In genomic region chr19:18229474-18229873, GRCh38 we compare ENCODE assay signal across 9 cellular contexts. TPM values are rescaled to one million over a fixed set of nuclear protein-coding genes. Genes with fewer than 3 reads are reported as not detected.
DNase-seq lines count a peak whose midpoint lies in the region; ATAC-seq, FAIRE-seq and TF ChIP-seq lines count a peak whose summit lies in the region.
"Had no signal": no experiment of that assay in that cellular context is flagged by ENCODE, and none has a peak within 500 bp of the region (broad histone marks: within the 10 kb centered on the region; RNA-seq: fewer than 3 reads in every experiment).

No MANE protein-coding gene starts in this region.

- no peaks in the 10 kb centered on the region for H4K20me1 ChIP-seq in MM.1S (ENCODE audit: insufficient read depth, low read length)
- no peaks in the 10 kb centered on the region for H4K20me1 ChIP-seq in H1 (replicated peaks in 1 of 2; ENCODE audit: control insufficient read depth in 1 of 2, insufficient read depth in 2 of 2, low read length in 2 of 2)

- H3K79me2 ChIP-seq in MM.1S (ENCODE audit: low read length) (no peaks in the 10 kb centered on the region), H1 (ENCODE audit: control insufficient read depth in 1 of 2, insufficient read depth in 2 of 2, low read length in 2 of 2) (no peaks in the 10 kb centered on the region)

- H3K4me2 ChIP-seq in MM.1S (ENCODE audit: low read depth, low read length): no peak overlapping the region
- no peak overlapping the region for H3K4me2 ChIP-seq in H1 (ENCODE audit: insufficient read depth in 1 of 2, low read depth in 2 of 2, low read length in 2 of 2)

- no peaks in the 10 kb centered on the region for H3K9me2 ChIP-seq in MM.1S (replicated peaks; ENCODE audit: insufficient read depth, low read length)

- no peak overlapping the region for H3K14ac ChIP-seq in H1 (ENCODE audit: insufficient read length)

- H3K9me3 ChIP-seq in MM.1S (replicated peaks; ENCODE audit: insufficient read depth, low read length) (no peaks in the 10 kb centered on the region), H1 (ENCODE audit: insufficient read depth in 2 of 2, low read depth in 1 of 2, low read length in 1 of 2) (no peaks in the 10 kb centered on the region)

- CTCF ChIA-PET in H1 (lab: Charles Lee; ENCODE audit: partially characterized antibody): interaction anchor here (0.9 to 10.1 kb wide), 4 partner anchors 15 to 26 kb away, joined by 3 to 140 read pairs (median 42); partner anchors contain the start of gene RAB3A

- DNase-seq in GM06990 (ENCODE audit: extremely low read depth, insufficient read length) (no peak), MM.1S (no peak), H1 (ENCODE audit: low read depth in 1 of 2, low spot score in 2 of 2) (no peak), progenitor cell of endocrine pancreas (ENCODE audit: low spot score, unreplicated experiment) (no peak), AG08396 (ENCODE audit: low spot score) (no peak), SW480 (ENCODE audit: low spot score) (no peak)
- no peak for DNase-seq in stimulated activated CD4-positive, alpha-beta T cell treated with anti-CD3 and anti-CD28 coated beads, Interleukin-1b, Interleukin-23, amount 100 ng/mL, for 48 hours
- DNase-seq: T-helper 17 cell had no signal

- H3K9ac ChIP-seq in MM.1S (ENCODE audit: low read length) (no peak overlapping the region), H1 (replicated peaks in 1 of 4; ENCODE audit: extremely low read depth in 1 of 4, low read depth in 3 of 4, low read length in 3 of 4) (no peak overlapping the region)

- no peak overlapping the region for H4K5ac ChIP-seq in H1 (ENCODE audit: insufficient read length, low read depth, low read length)

- no peak overlapping the region; the same call in 1 of the 2 replicates for H2BK20ac ChIP-seq in H1 (ENCODE audit: low read length)

- H2BK15ac ChIP-seq in H1 (ENCODE audit: low read length): 0 out of 2 replicates have a peak overlapping the region, but pooled peaks have one; percentile 46

- TF ChIP-seq EP300 in H1 (IDR thresholded peaks at IDR 0.05; ENCODE audit: borderline replicate concordance in 1 of 2, low read depth in 2 of 2, low read length in 2 of 2): no peak

- H3K23ac ChIP-seq in H1 (ENCODE audit: insufficient read length): no peak overlapping the region

- H3K23me2 ChIP-seq in H1 (ENCODE audit: low read depth, low read length): peaks cover 15% of the 10 kb centered on the region

- H3K27ac Mint-ChIP-seq in progenitor cell of endocrine pancreas: no peak overlapping the region
- H3K27ac Mint-ChIP-seq: T-helper 17 cell had no signal

- peaks cover 59% of the 10 kb centered on the region for H3K27me3 Mint-ChIP-seq in progenitor cell of endocrine pancreas

- H3K4me3 ChIP-seq in GM06990 (replicated peaks; ENCODE audit: low read depth, low read length) (no peak overlapping the region), MM.1S (ENCODE audit: low read length) (no peak overlapping the region), H1 (ENCODE audit: extremely low read depth in 1 of 4, insufficient read depth in 2 of 4, low read depth in 3 of 4, low read length in 4 of 4) (no peak overlapping the region)

- no peak overlapping the region for H3K4me3 Mint-ChIP-seq in progenitor cell of endocrine pancreas (ENCODE audit: low read depth)
- H3K4me3 Mint-ChIP-seq: T-helper 17 cell had no signal

- H3K27ac ChIP-seq in MM.1S (ENCODE audit: low read length) (no peak overlapping the region), H1 (ENCODE audit: low read depth, low read length) (no peak overlapping the region)

- no peak for ATAC-seq in HG03354 (IDR thresholded peaks at IDR 0.05; ENCODE audit: poor library complexity, severe bottlenecking, unreplicated experiment)
- ATAC-seq: T-helper 17 cell had no signal

- no peak overlapping the region for H3K4ac ChIP-seq in H1 (replicated peaks; ENCODE audit: insufficient read length, low read depth, low read length)

- peaks cover 5% of the 10 kb centered on the region for H3K4me1 Mint-ChIP-seq in progenitor cell of endocrine pancreas (ENCODE audit: low read depth)

- FAIRE-seq in H1 (lab: Jason Lieb, UNC): no peak

- POLR2A ChIA-PET in H1 (lab: Charles Lee; ENCODE audit: partially characterized antibody): no interaction called here

- peak overlapping the region; percentile 18; the same call in 1 of the 2 replicates for H2BK5ac ChIP-seq in H1 (ENCODE audit: low read depth, low read length)

- peak; percentile 60 for TF ChIP-seq CTCF in GM06990 (IDR thresholded peaks at IDR 0.05; ENCODE audit: insufficient read depth, low read length, poor library complexity, severe bottlenecking)
- peak; percentile 49 for TF ChIP-seq CTCF in MM.1S (IDR thresholded peaks at IDR 0.05; ENCODE audit: low read length)
- TF ChIP-seq CTCF in H1 (IDR thresholded peaks at IDR 0.05; ENCODE audit: control extremely low read depth in 1 of 3, insufficient read depth in 1 of 3, low read depth in 1 of 3, low read length in 3 of 3): peak; percentile 41 to 61 (median 46)
- peak; percentile 47 for TF ChIP-seq CTCF in progenitor cell of endocrine pancreas (IDR thresholded peaks at IDR 0.05; ENCODE audit: unreplicated experiment)

- H2BK12ac ChIP-seq in H1 (ENCODE audit: low read depth, low read length): no peak overlapping the region

- H3K36me3 Mint-ChIP-seq in progenitor cell of endocrine pancreas (ENCODE audit: insufficient read depth): no peaks in the 10 kb centered on the region

- peak overlapping the region; percentile 25 for H4K91ac ChIP-seq in H1 (replicated peaks; ENCODE audit: insufficient read length, low read length)

- no peak overlapping the region for H2BK120ac ChIP-seq in H1 (replicated peaks; ENCODE audit: low read depth, low read length)

- H3K36me3 ChIP-seq in GM06990 (ENCODE audit: control insufficient read depth, insufficient read depth, low read length) (no peaks in the 10 kb centered on the region), MM.1S (replicated peaks; ENCODE audit: insufficient read depth, low read length) (no peaks in the 10 kb centered on the region), H1 (ENCODE audit: control insufficient read depth in 2 of 4, insufficient read depth in 4 of 4, low read length in 3 of 4) (no peaks in the 10 kb centered on the region)

- H4K8ac ChIP-seq in H1 (ENCODE audit: extremely low read depth, insufficient read depth, low read length): no peak overlapping the region

- TF ChIP-seq POLR2A in H1 (IDR thresholded peaks at IDR 0.05; ENCODE audit: control extremely low read depth in 1 of 2, low read depth in 2 of 2, low read length in 2 of 2): no peak

- peaks cover 1% of the 10 kb centered on the region for H3K27me3 ChIP-seq in GM06990 (replicated peaks; ENCODE audit: control insufficient read depth, insufficient read depth, low read length)
- peaks cover 59% of the 10 kb centered on the region for H3K27me3 ChIP-seq in MM.1S (replicated peaks; ENCODE audit: insufficient read depth, low read length)
- H3K27me3 ChIP-seq in H1 (replicated peaks in 1 of 4; ENCODE audit: control insufficient read depth in 3 of 4, extremely low read depth in 1 of 4, insufficient read depth in 3 of 4, low read length in 3 of 4): peaks cover 10 to 23% (median 17%) of the 10 kb centered on the region in 4 experiments

- no peaks in the 10 kb centered on the region for H3K4me1 ChIP-seq in MM.1S (ENCODE audit: low read length)
- H3K4me1 ChIP-seq in H1 (replicated peaks in 1 of 4; ENCODE audit: control insufficient read depth in 3 of 4, insufficient read depth in 4 of 4, low read length in 3 of 4): peaks cover 6 to 27% (median 23%) of the 10 kb centered on the region in 4 experiments

- H3K79me1 ChIP-seq in H1 (ENCODE audit: low read depth, low read length): no peaks in the 10 kb centered on the region

- TF ChIP-seq RAD21 in H1 (IDR thresholded peaks at IDR 0.05 in 1 of 2, conservative IDR thresholded peaks at IDR 0.05 in 1 of 2; ENCODE audit: low read depth in 2 of 2, low read length in 2 of 2): peak in 1 of 2 experiments; percentile 46; a peak in 2 of 4 replicates

- H3K18ac ChIP-seq in H1 (ENCODE audit: extremely low read depth, low read length): no peak overlapping the region; the same call in 1 of the 2 replicates

- peaks cover 3% of the 10 kb centered on the region for H3K9me3 Mint-ChIP-seq in progenitor cell of endocrine pancreas (ENCODE audit: low read depth)

- 71% methylated on average over 4 of the region's 5 CpGs; no CpG with 5 or more reads in 1 of the 2 experiments for WGBS in H1 (ENCODE audit: extremely low coverage in 1 of 2, insufficient coverage in 1 of 2, insufficient read length in 1 of 2, insufficient replicate concordance in 2 of 2, low coverage in 1 of 2, low lambda C conversion rate in 2 of 2, missing lambda C conversion rate in 1 of 2), 2 experiments

- no peak overlapping the region for H2AK5ac ChIP-seq in H1 (ENCODE audit: low read depth, low read length)

- H2AFZ ChIP-seq in MM.1S (ENCODE audit: low read length) (no peak overlapping the region), H1 (ENCODE audit: low read length) (no peak overlapping the region)

- H3F3A ChIP-seq in MM.1S (ENCODE audit: insufficient read depth, low read length): no peaks in the 10 kb centered on the region

- H3K56ac ChIP-seq in H1 (replicated peaks; ENCODE audit: insufficient read length, low read depth, low read length): no peak overlapping the region

RNA-seq across cellular contexts. Expression of gene PDE4C, which starts 3.2 kb away (rescaled TPM):
- total RNA-seq in H1 (2021; fragmentation: NEBNext Ultra II Directional; extraction: Animal tissue kit (Norgen Biotek cat#: 25700)): 2.3 and 2.7 TPM in 2 replicates
- polyA plus RNA-seq in H1 (2011; rRNA removed): 3.1 and 3.7 TPM in 2 replicates
- 4.7 TPM for polyA plus RNA-seq in H1 (2011; cell fraction: cytosol; rRNA removed)
- 10.8 TPM for polyA plus RNA-seq in H1 (2011; cell fraction: nucleus; rRNA removed)
- 1.8 to 3.1 TPM (median 2.3 TPM) in 4 replicates for polyA plus RNA-seq in H1 (2012, experiment 1 of 2)
- 1.1 TPM for polyA plus RNA-seq in H1 (2012, experiment 2 of 2)
- polyA plus RNA-seq in H1 (2013, experiment 1 of 2): 0.71 TPM
- polyA plus RNA-seq in H1 (2013, experiment 2 of 2): 0.85 TPM
- polyA minus RNA-seq in H1 (2011; rRNA and poly(A)+ RNA removed): 2.6 and 5.2 TPM in 2 replicates
- polyA minus RNA-seq in H1 (2011; cell fraction: cytosol; rRNA and poly(A)+ RNA removed): 3.2 TPM
- polyA minus RNA-seq in H1 (2011; cell fraction: nucleus; rRNA and poly(A)+ RNA removed): 8.1 TPM
- 0.53 and 1.6 TPM in 2 replicates for total RNA-seq in progenitor cell of endocrine pancreas

RNA-seq across cellular contexts. Expression of gene RAB3A, which starts 25.6 kb away (rescaled TPM):
- total RNA-seq in H1 (2021; fragmentation: NEBNext Ultra II Directional; extraction: Animal tissue kit (Norgen Biotek cat#: 25700)): 14.2 and 14.3 TPM in 2 replicates
- polyA plus RNA-seq in H1 (2011; rRNA removed): 13.6 and 18.6 TPM in 2 replicates
- 7.1 TPM for polyA plus RNA-seq in H1 (2011; cell fraction: cytosol; rRNA removed)
- polyA plus RNA-seq in H1 (2011; cell fraction: nucleus; rRNA removed): 26.7 TPM
- 10.0 to 16.5 TPM (median 14.3 TPM) in 4 replicates for polyA plus RNA-seq in H1 (2012, experiment 1 of 2)
- 11.5 TPM for polyA plus RNA-seq in H1 (2012, experiment 2 of 2)
- 12.1 TPM for polyA plus RNA-seq in H1 (2013, experiment 1 of 2)
- 13.1 TPM for polyA plus RNA-seq in H1 (2013, experiment 2 of 2)
- polyA minus RNA-seq in H1 (2011; rRNA and poly(A)+ RNA removed): 42.9 and 47.7 TPM in 2 replicates
- 23.5 TPM for polyA minus RNA-seq in H1 (2011; cell fraction: cytosol; rRNA and poly(A)+ RNA removed)
- 17.7 TPM for polyA minus RNA-seq in H1 (2011; cell fraction: nucleus; rRNA and poly(A)+ RNA removed)
- total RNA-seq in progenitor cell of endocrine pancreas: 3.3 and 5.1 TPM in 2 replicates

RNA-seq across cellular contexts. Expression of gene MPV17L2, which starts 36.5 kb away (rescaled TPM):
- total RNA-seq in H1 (2021; fragmentation: NEBNext Ultra II Directional; extraction: Animal tissue kit (Norgen Biotek cat#: 25700)): 24.2 and 28.6 TPM in 2 replicates
- polyA plus RNA-seq in H1 (2011; rRNA removed): 80.1 and 82.6 TPM in 2 replicates
- 52.7 TPM for polyA plus RNA-seq in H1 (2011; cell fraction: cytosol; rRNA removed)
- polyA plus RNA-seq in H1 (2011; cell fraction: nucleus; rRNA removed): 45.3 TPM
- 29.4 to 37.4 TPM (median 36.6 TPM) in 4 replicates for polyA plus RNA-seq in H1 (2012, experiment 1 of 2)
- polyA plus RNA-seq in H1 (2012, experiment 2 of 2): 48.3 TPM
- polyA plus RNA-seq in H1 (2013, experiment 1 of 2): 41.2 TPM
- polyA plus RNA-seq in H1 (2013, experiment 2 of 2): 42.3 TPM
- polyA minus RNA-seq in H1 (2011; rRNA and poly(A)+ RNA removed): 31.0 and 44.7 TPM in 2 replicates
- polyA minus RNA-seq in H1 (2011; cell fraction: cytosol; rRNA and poly(A)+ RNA removed): 16.7 TPM
- 12.7 TPM for polyA minus RNA-seq in H1 (2011; cell fraction: nucleus; rRNA and poly(A)+ RNA removed)
- 10.6 and 11.5 TPM in 2 replicates for total RNA-seq in progenitor cell of endocrine pancreas

RNA-seq across cellular contexts. Expression of gene IQCN, which starts 44.8 kb away (rescaled TPM):
- 0.31 and 1.0 TPM in 2 replicates for total RNA-seq in H1 (2021; fragmentation: NEBNext Ultra II Directional; extraction: Animal tissue kit (Norgen Biotek cat#: 25700))
- 0.36 and 0.82 TPM in 2 replicates for polyA plus RNA-seq in H1 (2011; rRNA removed)
- polyA plus RNA-seq in H1 (2011; cell fraction: cytosol; rRNA removed): 0.45 TPM
- 4.0 TPM for polyA plus RNA-seq in H1 (2011; cell fraction: nucleus; rRNA removed)
- 0.22 to 0.46 TPM (median 0.31 TPM) in 4 replicates for polyA plus RNA-seq in H1 (2012, experiment 1 of 2)
- 0.18 TPM for polyA plus RNA-seq in H1 (2012, experiment 2 of 2)
- 0.12 TPM for polyA plus RNA-seq in H1 (2013, experiment 1 of 2)
- polyA plus RNA-seq in H1 (2013, experiment 2 of 2): 0.15 TPM
- polyA minus RNA-seq in H1 (2011; rRNA and poly(A)+ RNA removed): 0.98 and 1.9 TPM in 2 replicates
- polyA minus RNA-seq in H1 (2011; cell fraction: cytosol; rRNA and poly(A)+ RNA removed): 0.51 TPM
- 3.5 TPM for polyA minus RNA-seq in H1 (2011; cell fraction: nucleus; rRNA and poly(A)+ RNA removed)
- total RNA-seq in progenitor cell of endocrine pancreas: 10.5 and 10.9 TPM in 2 replicates

RNA-seq across cellular contexts. Expression of gene JUND, which starts 51.9 kb away (rescaled TPM):
- total RNA-seq in H1 (2021; fragmentation: NEBNext Ultra II Directional; extraction: Animal tissue kit (Norgen Biotek cat#: 25700)): 77.5 and 95.8 TPM in 2 replicates
- polyA plus RNA-seq in H1 (2011; rRNA removed): 54.0 and 64.4 TPM in 2 replicates
- 88.8 TPM for polyA plus RNA-seq in H1 (2011; cell fraction: cytosol; rRNA removed)
- 97.7 TPM for polyA plus RNA-seq in H1 (2011; cell fraction: nucleus; rRNA removed)
- 15.6 to 62.2 TPM (median 61.4 TPM) in 4 replicates for polyA plus RNA-seq in H1 (2012, experiment 1 of 2)
- 20.8 TPM for polyA plus RNA-seq in H1 (2012, experiment 2 of 2)
- polyA plus RNA-seq in H1 (2013, experiment 1 of 2): 45.5 TPM
- polyA plus RNA-seq in H1 (2013, experiment 2 of 2): 50.7 TPM
- 21.2 and 23.0 TPM in 2 replicates for polyA minus RNA-seq in H1 (2011; rRNA and poly(A)+ RNA removed)
- polyA minus RNA-seq in H1 (2011; cell fraction: cytosol; rRNA and poly(A)+ RNA removed): 115 TPM
- polyA minus RNA-seq in H1 (2011; cell fraction: nucleus; rRNA and poly(A)+ RNA removed): 188 TPM
- 158 and 168 TPM in 2 replicates for total RNA-seq in progenitor cell of endocrine pancreas
